In genomic region chr19:2993579-2993978, GRCh38 we compare ENCODE assay signal across 22 cellular contexts. TPM values are rescaled to one million over a fixed set of nuclear protein-coding genes. Genes with fewer than 3 reads are reported as not detected.
A peak's percentile ranks its signal among the peaks of the same experiment; 100 is the strongest.
DNase-seq lines count a peak whose midpoint lies in the region; ATAC-seq, FAIRE-seq and TF ChIP-seq lines count a peak whose summit lies in the region.
"Had no signal": no experiment of that assay in that cellular context is flagged by ENCODE, and none has a peak within 500 bp of the region (broad histone marks: within the 10 kb centered on the region; RNA-seq: fewer than 3 reads in every experiment).

No MANE protein-coding gene starts in this region.

- H3K79me2 ChIP-seq in GM23338 (replicated peaks; ENCODE audit: insufficient read depth) (no peaks in the 10 kb centered on the region), H9 (ENCODE audit: insufficient read depth, low read length) (no peaks in the 10 kb centered on the region), K562 (ENCODE audit: control insufficient read depth, insufficient read depth, low read length) (no peaks in the 10 kb centered on the region), osteoblast (ENCODE audit: insufficient read depth, low read length) (no peaks in the 10 kb centered on the region)

- no peak overlapping the region for H4K91ac ChIP-seq in H9 (ENCODE audit: insufficient read length, low read depth, low read length)

- no peak for FAIRE-seq in K562 (lab: Jason Lieb, UNC)
- FAIRE-seq: A549, D721Med, G401.6, GM12891, GM19239 had no signal

- H3K9me3 ChIP-seq in H9 (ENCODE audit: control insufficient read depth, low read depth, low read length) (no peaks in the 10 kb centered on the region), K562 (replicated peaks; ENCODE audit: control insufficient read depth, insufficient read depth, low read depth, low read length) (0 out of 2 replicates have a peak, but pooled peaks cover 2% of the 10 kb centered on the region), osteoblast (ENCODE audit: low read depth, low read length) (no peaks in the 10 kb centered on the region)
- H3K9me3 ChIP-seq: A549, Caco-2 had no signal

- ATAC-seq in GM23338 (peak; percentile 40), K562 (peak; percentile 54), HG02840 (IDR thresholded peaks at IDR 0.05; ENCODE audit: low FRiP score, unreplicated experiment) (no peak)
- ATAC-seq: A549; CD8-positive, alpha-beta T cell had no signal

- no peak overlapping the region for H3K56ac ChIP-seq in H9 (ENCODE audit: insufficient read length, low read depth, low read length)

- DNase-seq in GM23338 (ENCODE audit: low spot score) (no peak), H9 (no peak), K562 (ENCODE audit: extremely low read depth in 1 of 4, low spot score in 3 of 4) (peak in 2 of 4 experiments; percentile 45 to 56), osteoblast (ENCODE audit: insufficient read length, low spot score, missing footprints) (peak; percentile 55), NCI-H526 treated with DMSO at 0.1 percent for 48 hours (lab: John Stamatoyannopoulos, UW) (no peak)
- no peak for DNase-seq in activated CD4-positive, alpha-beta T cell treated with anti-CD3 and anti-CD28 coated beads, Interleukin-2, amount 10 ng/mL, durations not matched to agents 24 days and 14 days
- DNase-seq: AML-193; Caco-2; Calu3; CD4-positive, alpha-beta T cell; CD8-positive, alpha-beta T cell; GF-D8 had no signal

- H3K27me3 ChIP-seq in GM23338 (ENCODE audit: insufficient read depth) (no peaks in the 10 kb centered on the region), H9 (ENCODE audit: insufficient read depth, low read length) (no peaks in the 10 kb centered on the region), K562 (ENCODE audit: control insufficient read depth in 2 of 2, insufficient read depth in 2 of 2, low read length in 2 of 2) (peaks cover 0 to 7% of the 10 kb centered on the region in 2 experiments; a peak in 1 of 5 replicates), osteoblast (ENCODE audit: insufficient read depth, low read length) (no peaks in the 10 kb centered on the region)
- H3K27me3 ChIP-seq: BLaER1 treated with 17β-estradiol and CSF1 and Interleukin-3, amounts not matched to agents 10 nM and 100 nM had no signal

- H3K27me3 Mint-ChIP-seq in GM23338 (ENCODE audit: insufficient read depth, low read depth, poor library complexity) (peaks cover 6% of the 10 kb centered on the region), H9 (ENCODE audit: low read depth) (peaks cover 41% of the 10 kb centered on the region)
- H3K27me3 Mint-ChIP-seq in activated CD4-positive, alpha-beta T cell treated with anti-CD3 and anti-CD28 coated beads, Interleukin-2, amount 10 ng/mL, durations not matched to agents 24 days and 14 days = peaks cover 1% of the 10 kb centered on the region
- H3K27me3 Mint-ChIP-seq: CD4-positive, alpha-beta T cell had no signal

- no peaks in the 10 kb centered on the region for H3K23me2 ChIP-seq in H9 (ENCODE audit: insufficient read length, low read depth, low read length, poor library complexity, severe bottlenecking)

- no peak overlapping the region for H2BK15ac ChIP-seq in H9 (ENCODE audit: low read depth, low read length)

- H3K4me3 ChIP-seq in GM23338 (no peak overlapping the region), K562 (no peak overlapping the region), osteoblast (ENCODE audit: insufficient read depth, low read length) (no peak overlapping the region)
- H3K4me3 ChIP-seq: A549; BLaER1 treated with 17β-estradiol and CSF1 and Interleukin-3, amounts not matched to agents 10 nM and 100 nM had no signal

- H3K4ac ChIP-seq in H9 (ENCODE audit: low read depth, low read length) = no peak overlapping the region

- H3K4me1 Mint-ChIP-seq in GM23338 (peaks cover 6% of the 10 kb centered on the region; the same call in 1 of the 3 replicates), H9 (peaks cover 10 to 27% of the 10 kb centered on the region in 2 experiments)
- no peaks in the 10 kb centered on the region for H3K4me1 Mint-ChIP-seq in activated CD4-positive, alpha-beta T cell treated with anti-CD3 and anti-CD28 coated beads, Interleukin-2, amount 10 ng/mL, durations not matched to agents 24 days and 14 days
- H3K4me1 Mint-ChIP-seq: B cell had no signal

- H3K27ac ChIP-seq in GM23338 (ENCODE audit: low read depth) (no peak overlapping the region), H9 (ENCODE audit: insufficient read length, low read depth, low read length) (no peak overlapping the region), K562 (ENCODE audit: extremely low read depth, low read depth, low read length) (no peak overlapping the region), osteoblast (ENCODE audit: low read depth, low read length) (no peak overlapping the region)
- H3K27ac ChIP-seq: 22Rv1; A549; BLaER1 treated with 17β-estradiol and CSF1 and Interleukin-3, amounts not matched to agents 10 nM and 100 nM; C4-2B had no signal

- no CpG with 5 or more reads among the region's 9 CpGs for WGBS in H9 (ENCODE audit: extremely low coverage, insufficient read length, low lambda C conversion rate)
- 63% methylated on average over 2 of the region's 9 CpGs for WGBS in K562 (ENCODE audit: insufficient coverage, low coverage, missing lambda C conversion rate)

- H3T11ph ChIP-seq in H9 (ENCODE audit: low read length) = no peak overlapping the region

- no peaks in the 10 kb centered on the region for H3K36me3 ChIP-seq in GM23338 (ENCODE audit: insufficient read depth)
- H3K36me3 ChIP-seq in K562 (ENCODE audit: control insufficient read depth, insufficient read depth, low read length) = no peaks in the 10 kb centered on the region
- no peaks in the 10 kb centered on the region for H3K36me3 ChIP-seq in osteoblast (ENCODE audit: insufficient read depth, low read length)
- H3K36me3 ChIP-seq: BLaER1 treated with 17β-estradiol and CSF1 and Interleukin-3, amounts not matched to agents 10 nM and 100 nM had no signal

- no TSS peak for BruUV-seq in K562 (replicated peaks; lab: Mats Ljungman, UMichigan)

- H3K27ac Mint-ChIP-seq in GM23338 (no peak overlapping the region), H9 (peak overlapping the region in 1 of 3 experiments; percentile 84; a peak in 1 of 7 replicates)
- no peak overlapping the region for H3K27ac Mint-ChIP-seq in activated CD4-positive, alpha-beta T cell treated with anti-CD3 and anti-CD28 coated beads, Interleukin-2, amount 10 ng/mL, durations not matched to agents 24 days and 14 days
- H3K27ac Mint-ChIP-seq: B cell; CD4-positive, alpha-beta T cell; CD8-positive, alpha-beta T cell had no signal

- no peak overlapping the region for H4K5ac ChIP-seq in H9 (ENCODE audit: insufficient read length, low read depth, low read length)

- H2BK5ac ChIP-seq in H9 (ENCODE audit: insufficient read length, low read length) = no peak overlapping the region

- H3K4me2 ChIP-seq in GM23338 (no peak overlapping the region), H9 (ENCODE audit: insufficient read depth, insufficient read length, low read length) (no peak overlapping the region), K562 (ENCODE audit: insufficient read depth, low read length) (no peak overlapping the region), osteoblast (ENCODE audit: insufficient read depth, low read length) (no peak overlapping the region)
- H3K4me2 ChIP-seq: A549 had no signal

- no peaks in the 10 kb centered on the region; the same call in 1 of the 2 replicates for H3K4me1 ChIP-seq in GM23338 (ENCODE audit: insufficient read depth)
- no peaks in the 10 kb centered on the region for H3K4me1 ChIP-seq in H9 (ENCODE audit: insufficient read depth, low read length)
- peaks cover 0 to 17% of the 10 kb centered on the region in 2 experiments; a peak in 3 of 5 replicates for H3K4me1 ChIP-seq in K562 (replicated peaks in 1 of 2; ENCODE audit: control insufficient read depth in 2 of 2, insufficient read depth in 2 of 2, low read length in 2 of 2)
- no peaks in the 10 kb centered on the region for H3K4me1 ChIP-seq in osteoblast (ENCODE audit: insufficient read depth, low read length)
- H3K4me1 ChIP-seq: A549, Caco-2 had no signal

- TF ChIP-seq CTCF in GM23338 (conservative IDR thresholded peaks at IDR 0.05; ENCODE audit: low read depth in 2 of 2) (no peak), H9 (conservative IDR thresholded peaks at IDR 0.05) (no peak), K562 (IDR thresholded peaks at IDR 0.05 in 2 of 3, conservative IDR thresholded peaks at IDR 0.05 in 1 of 3; ENCODE audit: insufficient read depth in 2 of 3, low read depth in 1 of 3, low read length in 3 of 3) (no peak), osteoblast (IDR thresholded peaks at IDR 0.05; ENCODE audit: extremely low read depth, low read depth, low read length) (no peak)

- CTCF ChIA-PET in K562 (lab: Yijun Ruan, JAX; ENCODE audit: low intra/inter-chr PET ratio) = no interaction called here

- H3K9me3 Mint-ChIP-seq in GM23338 (no peaks in the 10 kb centered on the region; the same call in 2 of the 3 replicates), H9 (no peaks in the 10 kb centered on the region)
- no peaks in the 10 kb centered on the region for H3K9me3 Mint-ChIP-seq in activated CD4-positive, alpha-beta T cell treated with anti-CD3 and anti-CD28 coated beads, Interleukin-2, amount 10 ng/mL, durations not matched to agents 24 days and 14 days
- H3K9me3 Mint-ChIP-seq: CD4-positive, alpha-beta T cell; CD8-positive, alpha-beta T cell had no signal

- no peaks in the 10 kb centered on the region for H4K20me1 ChIP-seq in GM23338 (replicated peaks; ENCODE audit: insufficient read depth)
- no peaks in the 10 kb centered on the region for H4K20me1 ChIP-seq in H9 (ENCODE audit: control insufficient read depth, insufficient read depth, insufficient read length)
- H4K20me1 ChIP-seq in K562 (replicated peaks; ENCODE audit: control insufficient read depth, insufficient read depth, low read length) = no peaks in the 10 kb centered on the region; the same call in 1 of the 2 replicates
- no peaks in the 10 kb centered on the region for H4K20me1 ChIP-seq in osteoblast (ENCODE audit: insufficient read depth, low read length)
- H4K20me1 ChIP-seq: BLaER1 treated with 17β-estradiol and CSF1 and Interleukin-3, amounts not matched to agents 10 nM and 100 nM had no signal

- H3K4me3 Mint-ChIP-seq in GM23338 (no peak overlapping the region), H9 (peak overlapping the region in 1 of 2 experiments; percentile 42; a peak in 1 of 5 replicates)
- no peak overlapping the region for H3K4me3 Mint-ChIP-seq in activated CD4-positive, alpha-beta T cell treated with anti-CD3 and anti-CD28 coated beads, Interleukin-2, amount 10 ng/mL, durations not matched to agents 24 days and 14 days
- H3K4me3 Mint-ChIP-seq: B cell; CD4-positive, alpha-beta T cell; CD8-positive, alpha-beta T cell had no signal

- POLR2A ChIA-PET in K562 (lab: Yijun Ruan, JAX) = no interaction called here

- H3K9me1 ChIP-seq in K562 (ENCODE audit: control insufficient read depth, insufficient read depth, low read length) = no peaks in the 10 kb centered on the region

- H3K36me3 Mint-ChIP-seq in GM23338 (ENCODE audit: low read depth) (no peaks in the 10 kb centered on the region), H9 (ENCODE audit: insufficient read depth in 1 of 3, low read depth in 3 of 3) (no peaks in the 10 kb centered on the region; a peak in 1 of 7 replicates)
- H3K36me3 Mint-ChIP-seq in activated CD4-positive, alpha-beta T cell treated with anti-CD3 and anti-CD28 coated beads, Interleukin-2, amount 10 ng/mL, durations not matched to agents 24 days and 14 days (ENCODE audit: low read depth) = no peaks in the 10 kb centered on the region

- H3K18ac ChIP-seq in H9 (ENCODE audit: insufficient read length, low read depth, low read length) = no peak overlapping the region

- H3K9me2 ChIP-seq in GM23338 (ENCODE audit: insufficient read depth) = no peaks in the 10 kb centered on the region

- no peaks in the 10 kb centered on the region for H3F3A ChIP-seq in GM23338 (replicated peaks; ENCODE audit: low read depth)

- in situ Hi-C loops in K562 (cut with MboI) = no loop called here

- H2AK5ac ChIP-seq in H9 (ENCODE audit: insufficient read length, low read length) = no peak overlapping the region

- TF ChIP-seq POLR2A in K562 (conservative IDR thresholded peaks at IDR 0.05) = no peak

- no peak for TF ChIP-seq EP300 in K562 (IDR thresholded peaks at IDR 0.05; ENCODE audit: low read length)

- no peaks in the 10 kb centered on the region for H3K79me1 ChIP-seq in H9 (ENCODE audit: insufficient read depth, low read depth, low read length, poor library complexity, severe bottlenecking)

- H3K23ac ChIP-seq in H9 (ENCODE audit: insufficient read length, low read depth, low read length) = no peak overlapping the region

- H2BK12ac ChIP-seq in H9 (ENCODE audit: insufficient read length, low read depth, low read length) = no peak overlapping the region

- H3K9ac ChIP-seq in H9 (ENCODE audit: extremely low read depth, insufficient read length, low read length) (no peak overlapping the region), K562 (ENCODE audit: insufficient read depth in 1 of 2, low read depth in 2 of 2, low read length in 2 of 2) (0 out of 4 replicates have a peak overlapping the region, but pooled peaks of 1 of the 2 experiments have one; percentile 70)
- H3K9ac ChIP-seq: BLaER1 treated with 17β-estradiol and CSF1 and Interleukin-3, amounts not matched to agents 10 nM and 100 nM had no signal

- no peak overlapping the region for H2BK120ac ChIP-seq in H9 (ENCODE audit: low read depth, low read length, poor library complexity, severe bottlenecking)

- H4K8ac ChIP-seq in H9 (replicated peaks; ENCODE audit: insufficient read length, low read depth, low read length) = no peak overlapping the region

- H2AFZ ChIP-seq in GM23338 (peak overlapping the region; percentile 76), H9 (ENCODE audit: low read length) (no peak overlapping the region), K562 (ENCODE audit: low read depth, low read length) (no peak overlapping the region), osteoblast (ENCODE audit: low read length) (no peak overlapping the region)

- intact Hi-C loops in K562 (cut with micrococcal nuclease) = no loop called here
- intact Hi-C loops in activated CD4-positive, alpha-beta T cell treated with anti-CD3 and anti-CD28 coated beads, Interleukin-2, amount 10 ng/mL, durations not matched to agents 24 days and 14 days (cut with micrococcal nuclease) = no loop called here

- peak overlapping the region; percentile 77 for H2BK20ac ChIP-seq in H9 (ENCODE audit: low read depth, low read length, poor library complexity, severe bottlenecking)

- no peak for TF ChIP-seq RAD21 in K562 (CRISPR knock-in tag; conservative IDR thresholded peaks at IDR 0.05 in 1 of 2, IDR thresholded peaks at IDR 0.05 in 1 of 2)

- H3K14ac ChIP-seq in H9 (ENCODE audit: insufficient read depth, low read length) = no peak overlapping the region

RNA-seq across cellular contexts. Expression of gene TLE6, which starts 16.2 kb away (rescaled TPM):
- 0.70 and 2.4 TPM in 2 replicates for total RNA-seq in GM23338 (2014; rRNA removed; shearing (Covaris generic))
- polyA plus RNA-seq in GM23338 (2016; fragmentation: Nextera tagmentation; extraction: Ambion mirVana) (1.3 and 2.4 TPM in 2 replicates), K562 (2011; rRNA removed) (3.3 and 3.5 TPM in 2 replicates), K562 (2014; fragmentation: Illumina TruSeq; extraction: Trizol) (1.8 and 3.1 TPM in 2 replicates), K562 (2014; fragmentation: Nextera tagmentation; extraction: Ambion mirVana) (1 to 10 TPM; 1.2 to 1.5 TPM), K562 (2014; rRNA removed) (2.5 and 4.4 TPM in 2 replicates)
- total RNA-seq in H9 (2021) (1.1 and 1.7 TPM in 2 replicates), K562 (2014; rRNA removed) (3.3 and 6.1 TPM in 2 replicates), K562 (2014; rRNA removed; fragmentation: Illumina TruSeq; extraction: Trizol) (1.1 and 1.2 TPM in 2 replicates), K562 (2015; rRNA removed; fragmentation: Illumina TruSeq; extraction: Trizol) (3.4 and 3.5 TPM in 2 replicates), K562 (2021) (1.8 TPM in 2 replicates), osteoblast (under 0.01 and 0.72 TPM in 2 replicates)
- 5.1 and 7.6 TPM in 2 replicates for total RNA-seq in K562 (2011; cell fraction: chromatin; rRNA removed; ENCODE audit: low replicate concordance)
- total RNA-seq in K562 (2011; cell fraction: nucleolus; rRNA removed) = 5.1 and 5.5 TPM in 2 replicates
- 2.7 and 4.5 TPM in 2 replicates for total RNA-seq in K562 (2011; cell fraction: nucleoplasm; rRNA removed)
- 3.0 TPM in 2 replicates for polyA plus RNA-seq in K562 (2011; cell fraction: cytosol; rRNA removed)
- polyA plus RNA-seq in K562 (2011; cell fraction: nucleus; rRNA removed) = 6.5 and 7.6 TPM in 2 replicates
- polyA plus RNA-seq in K562 (2012) = 2.3 and 10.0 TPM in 2 replicates
- polyA minus RNA-seq in K562 (2011; rRNA and poly(A)+ RNA removed) = 0.70 and 0.78 TPM in 2 replicates
- 1.1 TPM in 1 of 2 replicates, not detected in the other for polyA minus RNA-seq in K562 (2011; cell fraction: cytosol; rRNA and poly(A)+ RNA removed)
- 0.94 and 2.4 TPM in 2 replicates for polyA minus RNA-seq in K562 (2011; cell fraction: nucleus; rRNA and poly(A)+ RNA removed)
- 1.1 and 1.3 TPM in 2 replicates for total RNA-seq in activated CD4-positive, alpha-beta T cell treated with anti-CD3 and anti-CD28 coated beads, Interleukin-2, amount 10 ng/mL, durations not matched to agents 24 days and 14 days
- total RNA-seq: CD4-positive, alpha-beta T cell; CD8-positive, alpha-beta T cell had no signal

RNA-seq across cellular contexts. Expression of gene TLE2, which starts 35.5 kb away (rescaled TPM):
- total RNA-seq in GM23338 (2014; rRNA removed; shearing (Covaris generic)) = 21.3 and 22.8 TPM in 2 replicates
- polyA plus RNA-seq in GM23338 (2016; fragmentation: Nextera tagmentation; extraction: Ambion mirVana) (5.2 and 5.6 TPM in 2 replicates), K562 (2011; rRNA removed) (10.7 and 12.0 TPM in 2 replicates), K562 (2014; fragmentation: Illumina TruSeq; extraction: Trizol) (6.2 and 8.8 TPM in 2 replicates), K562 (2014; fragmentation: Nextera tagmentation; extraction: Ambion mirVana) (under 1 TPM; 0.35 to 0.53 TPM), K562 (2014; rRNA removed) (10.5 and 10.6 TPM in 2 replicates)
- total RNA-seq in H9 (2021) (3.1 and 4.2 TPM in 2 replicates), K562 (2014; rRNA removed) (5.5 and 6.4 TPM in 2 replicates), K562 (2014; rRNA removed; fragmentation: Illumina TruSeq; extraction: Trizol) (2.4 and 2.7 TPM in 2 replicates), K562 (2015; rRNA removed; fragmentation: Illumina TruSeq; extraction: Trizol) (4.4 and 4.5 TPM in 2 replicates), K562 (2021) (13.1 and 15.2 TPM in 2 replicates), osteoblast (2.4 and 5.1 TPM in 2 replicates)
- 30.9 and 72.5 TPM in 2 replicates for total RNA-seq in K562 (2011; cell fraction: chromatin; rRNA removed; ENCODE audit: low replicate concordance)
- 30.0 and 48.0 TPM in 2 replicates for total RNA-seq in K562 (2011; cell fraction: nucleolus; rRNA removed)
- 19.1 and 21.2 TPM in 2 replicates for total RNA-seq in K562 (2011; cell fraction: nucleoplasm; rRNA removed)
- polyA plus RNA-seq in K562 (2011; cell fraction: cytosol; rRNA removed) = 6.0 and 17.7 TPM in 2 replicates
- 34.3 and 67.6 TPM in 2 replicates for polyA plus RNA-seq in K562 (2011; cell fraction: nucleus; rRNA removed)
- polyA plus RNA-seq in K562 (2012) = 25.8 and 36.0 TPM in 2 replicates
- 2.9 and 8.1 TPM in 2 replicates for polyA minus RNA-seq in K562 (2011; rRNA and poly(A)+ RNA removed)
- 10.4 and 11.6 TPM in 2 replicates for polyA minus RNA-seq in K562 (2011; cell fraction: cytosol; rRNA and poly(A)+ RNA removed)
- 6.6 and 9.0 TPM in 2 replicates for polyA minus RNA-seq in K562 (2011; cell fraction: nucleus; rRNA and poly(A)+ RNA removed)
- total RNA-seq in activated CD4-positive, alpha-beta T cell treated with anti-CD3 and anti-CD28 coated beads, Interleukin-2, amount 10 ng/mL, durations not matched to agents 24 days and 14 days = 1.4 and 2.3 TPM in 2 replicates

RNA-seq across cellular contexts. Expression of gene ZNF77, which starts 48.8 kb away (rescaled TPM):
- 4.1 and 4.5 TPM in 2 replicates for total RNA-seq in GM23338 (2014; rRNA removed; shearing (Covaris generic))
- polyA plus RNA-seq in GM23338 (2016; fragmentation: Nextera tagmentation; extraction: Ambion mirVana) = 3.3 and 3.7 TPM in 2 replicates
- 4.3 and 4.6 TPM in 2 replicates for total RNA-seq in H9 (2021)
- total RNA-seq in K562 (2011; cell fraction: chromatin; rRNA removed; ENCODE audit: low replicate concordance) = 62.3 and 82.9 TPM in 2 replicates
- 40.1 and 43.2 TPM in 2 replicates for total RNA-seq in K562 (2011; cell fraction: nucleolus; rRNA removed)
- 32.5 and 41.6 TPM in 2 replicates for total RNA-seq in K562 (2011; cell fraction: nucleoplasm; rRNA removed)
- total RNA-seq in K562 (2014; rRNA removed) = 6.5 and 8.6 TPM in 2 replicates
- 11.2 and 13.5 TPM in 2 replicates for total RNA-seq in K562 (2014; rRNA removed; fragmentation: Illumina TruSeq; extraction: Trizol)
- total RNA-seq in K562 (2015; rRNA removed; fragmentation: Illumina TruSeq; extraction: Trizol) = 10.2 and 11.2 TPM in 2 replicates
- 6.7 and 6.8 TPM in 2 replicates for total RNA-seq in K562 (2021)
- polyA plus RNA-seq in K562 (2011; rRNA removed) = 12.3 and 14.5 TPM in 2 replicates
- polyA plus RNA-seq in K562 (2011; cell fraction: cytosol; rRNA removed) = 4.5 and 6.9 TPM in 2 replicates
- polyA plus RNA-seq in K562 (2011; cell fraction: nucleus; rRNA removed) = 11.2 and 12.3 TPM in 2 replicates
- 5.9 and 14.5 TPM in 2 replicates for polyA plus RNA-seq in K562 (2012)
- 7.7 and 10.7 TPM in 2 replicates for polyA plus RNA-seq in K562 (2014; fragmentation: Illumina TruSeq; extraction: Trizol)
- polyA plus RNA-seq in K562 (2014; fragmentation: Nextera tagmentation; extraction: Ambion mirVana) = 1 to 10 TPM; 4.3 to 4.9 TPM
- 8.1 and 8.2 TPM in 2 replicates for polyA plus RNA-seq in K562 (2014; rRNA removed)
- polyA minus RNA-seq in K562 (2011; rRNA and poly(A)+ RNA removed) = 22.6 and 25.0 TPM in 2 replicates
- 3.2 and 4.4 TPM in 2 replicates for polyA minus RNA-seq in K562 (2011; cell fraction: cytosol; rRNA and poly(A)+ RNA removed)
- polyA minus RNA-seq in K562 (2011; cell fraction: nucleus; rRNA and poly(A)+ RNA removed) = 5.4 and 7.1 TPM in 2 replicates
- 3.5 and 5.8 TPM in 2 replicates for total RNA-seq in osteoblast
- total RNA-seq in activated CD4-positive, alpha-beta T cell treated with anti-CD3 and anti-CD28 coated beads, Interleukin-2, amount 10 ng/mL, durations not matched to agents 24 days and 14 days = 4.8 and 5.8 TPM in 2 replicates
